10 cellular contexts compared by ENCODE assay signal in the genomic region with DNA sequence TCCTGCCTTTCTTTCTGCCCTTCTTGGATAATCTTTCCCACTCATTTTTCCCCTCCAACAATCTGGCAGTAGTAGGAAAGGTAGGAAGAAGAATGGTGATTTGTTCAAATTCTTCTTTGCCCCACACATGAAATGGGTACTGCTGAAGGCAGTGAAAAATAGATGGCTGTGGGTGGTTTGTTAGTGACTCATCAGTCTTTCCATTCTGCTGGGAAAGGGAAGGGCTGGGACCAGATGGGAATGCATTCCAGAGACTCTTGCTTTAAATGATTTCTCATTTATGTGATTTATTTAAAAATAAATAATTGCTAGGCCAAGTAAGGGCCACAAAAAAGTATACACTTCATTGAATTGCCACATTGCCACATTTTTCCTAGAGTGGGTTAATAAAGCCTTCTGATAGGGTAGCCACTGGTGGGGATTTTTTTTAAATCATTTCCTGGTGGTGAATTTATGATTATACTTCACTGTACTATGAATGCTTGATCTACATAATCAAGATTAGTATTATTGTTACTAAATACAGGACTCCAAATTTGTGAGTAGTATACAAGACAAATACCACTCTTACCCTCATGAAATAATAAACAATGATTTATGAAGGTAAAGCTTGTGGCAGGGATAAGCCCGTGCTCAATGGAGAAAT.
DNase-seq lines count a peak whose midpoint lies in the region; ATAC-seq, FAIRE-seq and TF ChIP-seq lines count a peak whose summit lies in the region.
"Had no signal": no experiment of that assay in that cellular context is flagged by ENCODE, and none has a peak within 500 bp of the region (broad histone marks: within the 10 kb centered on the region; RNA-seq: fewer than 3 reads in every experiment).

No MANE protein-coding gene starts in this region.

- no peak for DNase-seq in Right ventricle myocardium inferior (ENCODE audit: missing footprints)
- DNase-seq in cardiac septum (ENCODE audit: low spot score), result no peak
- DNase-seq in lower lobe of right lung, result no peak
- no peak for DNase-seq in vagina (ENCODE audit: extremely low spot score in 2 of 2)
- no peak for DNase-seq in BE2C
- no peak for DNase-seq in kidney
- DNase-seq: erythroblast had no signal

- intact Hi-C loops in Right ventricle myocardium inferior (cut with DNase I) (no loop called here), cardiac septum (cut with DNase I) (no loop called here), lower lobe of right lung (cut with DNase I) (no loop called here), vagina (cut with DNase I) (no loop called here), kidney (cut with DNase I) (no loop called here)

- no peak for FAIRE-seq in kidney (lab: Jason Lieb, UNC)

- H3K4me1 ChIP-seq in lower lobe of right lung (peaks cover 20% of the 10 kb centered on the region), vagina (peaks cover 23% of the 10 kb centered on the region), BE2C (peaks cover 9% of the 10 kb centered on the region), kidney (ENCODE audit: control insufficient read depth in 1 of 2, insufficient read depth in 1 of 2, low read depth in 1 of 2, low read length in 2 of 2) (peaks cover 3 to 7% of the 10 kb centered on the region in 2 donors)

- TF ChIP-seq CTCF in lower lobe of right lung (IDR thresholded peaks at IDR 0.05), result no peak
- TF ChIP-seq CTCF in vagina (IDR thresholded peaks at IDR 0.05), result no peak
- TF ChIP-seq CTCF in BE2C (IDR thresholded peaks at IDR 0.05; ENCODE audit: low read depth, low read length), result no peak
- TF ChIP-seq CTCF in kidney (IDR thresholded peaks at IDR 0.05; ENCODE audit: borderline replicate concordance, extremely low read depth, insufficient read depth), result no peak

- H3K9me3 ChIP-seq in lower lobe of right lung (peaks cover 17% of the 10 kb centered on the region), vagina (no peaks in the 10 kb centered on the region), BE2C (0 out of 2 replicates have a peak, but pooled peaks cover 3% of the 10 kb centered on the region), kidney (ENCODE audit: control insufficient read depth in 1 of 2, low read length in 2 of 2) (peaks cover 0 to 10% of the 10 kb centered on the region in 2 donors)

- H3K36me3 ChIP-seq in lower lobe of right lung, result no peaks in the 10 kb centered on the region
- no peaks in the 10 kb centered on the region for H3K36me3 ChIP-seq in vagina
- H3K36me3 ChIP-seq in BE2C, result no peaks in the 10 kb centered on the region
- H3K36me3 ChIP-seq in kidney (ENCODE audit: control insufficient read depth in 1 of 2, insufficient read depth in 2 of 2, low read length in 2 of 2), result no peaks in the 10 kb centered on the region

- H3K9ac ChIP-seq in kidney (ENCODE audit: low read length in 2 of 2), result no peak overlapping the region

- TF ChIP-seq POLR2A in vagina (IDR thresholded peaks at IDR 0.05), result no peak

- H3K27ac ChIP-seq in cingulate gyrus (ENCODE audit: low read depth, low read length), result peak overlapping the region; percentile 43
- H3K27ac ChIP-seq in lower lobe of right lung, result no peak overlapping the region
- peak overlapping the region; percentile 38 for H3K27ac ChIP-seq in vagina
- H3K27ac ChIP-seq in kidney (ENCODE audit: low read depth in 2 of 2, low read length in 2 of 2), result no peak overlapping the region
- H3K27ac ChIP-seq: C4-2B had no signal

- H3K4me3 ChIP-seq in lower lobe of right lung, result no peak overlapping the region
- H3K4me3 ChIP-seq in vagina, result no peak overlapping the region
- no peak overlapping the region for H3K4me3 ChIP-seq in BE2C (ENCODE audit: low read depth, low read length)
- no peak overlapping the region for H3K4me3 ChIP-seq in kidney (ENCODE audit: low read length in 2 of 2)

- peak; percentile 59 for ATAC-seq in Right ventricle myocardium inferior
- peak; percentile 37 to 78 for ATAC-seq in lower lobe of right lung
- ATAC-seq in GM18517 (IDR thresholded peaks at IDR 0.05; ENCODE audit: unreplicated experiment), result no peak

- H3K27me3 ChIP-seq in lower lobe of right lung (ENCODE audit: low read depth) (no peaks in the 10 kb centered on the region), vagina (no peaks in the 10 kb centered on the region), BE2C (no peaks in the 10 kb centered on the region)

Comparison
In these comparisons a context has a peak if more than half of its experiments do, and no peak if none do; other contexts are left out.
1. H3K27ac ChIP-seq: peak in cingulate gyrus (single experiment) and vagina (single experiment); none in lower lobe of right lung (single experiment) and kidney (0 of 2).